11 cellular contexts compared by ENCODE assay signal in the genomic region with DNA sequence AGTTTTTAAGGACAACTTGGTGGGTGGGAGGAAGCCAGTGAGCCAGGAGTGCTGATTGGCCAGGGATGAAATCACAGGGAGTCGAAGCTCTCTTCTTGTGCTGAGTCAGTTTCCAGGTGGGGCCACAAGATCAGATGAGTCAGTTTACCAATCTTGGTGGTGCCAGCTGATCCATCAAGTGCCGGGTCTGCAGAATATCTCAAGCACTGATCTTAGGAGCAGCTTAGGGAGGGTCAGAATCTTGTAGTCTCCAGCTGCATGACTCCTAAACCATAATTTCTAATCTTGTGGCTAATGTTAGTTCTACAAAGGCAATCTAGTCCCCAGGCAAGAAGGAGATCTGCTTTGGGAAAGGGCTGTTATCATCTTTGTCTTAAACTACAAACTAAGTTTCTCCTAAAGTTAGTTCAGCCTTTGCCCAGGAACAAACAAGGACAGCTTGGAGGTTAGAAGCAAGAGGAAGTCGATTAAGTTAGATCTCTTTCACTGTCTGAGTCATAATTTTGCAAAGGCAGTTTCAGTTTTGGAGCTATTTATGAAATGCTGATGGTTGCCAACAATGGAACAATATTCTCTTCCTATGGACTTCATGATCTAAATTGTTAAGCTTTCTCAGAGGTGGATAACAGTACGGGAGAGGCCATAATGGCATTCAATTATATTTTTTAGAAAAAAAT. TPM values are rescaled to one million over a fixed set of nuclear protein-coding genes. Genes with fewer than 3 reads are reported as not detected.
DNase-seq lines count a peak whose midpoint lies in the region; ATAC-seq and TF ChIP-seq lines count a peak whose summit lies in the region.
"Not testable (repeated sequence)": the region's sequence is repeated elsewhere in the genome, so short reads cannot be mapped to it uniquely, and the experiment has no call there.
"Had no signal": no experiment of that assay in that cellular context is flagged by ENCODE, and none has a peak within 500 bp of the region (broad histone marks: within the 10 kb centered on the region; RNA-seq: fewer than 3 reads in every experiment).

No MANE protein-coding gene starts in this region.

- H3K4me3 Mint-ChIP-seq in GM23338: not testable (repeated sequence)
- H3K4me3 Mint-ChIP-seq in activated T-helper 2 cell treated with anti-CD3 and anti-CD28 coated beads, Interferon-gamma antibody, Interleukin-2, Interleukin-4, amounts not matched to agents 10 μg/mL and 5 μg/mL and 100 μg/mL, durations not matched to agents 14 hours and 24 hours and 36 hours (ENCODE audit: low read depth): peak overlapping the region; percentile 44

- not testable (repeated sequence) for H3K27ac ChIP-seq in GM23338 (ENCODE audit: low read depth)
- peak overlapping the region in 3 of 4 donors; percentile 12 to 37 (median 37) for H3K27ac ChIP-seq in tibial nerve

- H3K4me1 ChIP-seq in GM23338 (ENCODE audit: insufficient read depth): not testable (repeated sequence)
- H3K4me1 ChIP-seq in tibial nerve: peaks cover 0 to 15% (median 4%) of the 10 kb centered on the region in 4 donors

- TF ChIP-seq CTCF in GM23338 (conservative IDR thresholded peaks at IDR 0.05; ENCODE audit: low read depth in 2 of 2); fibroblast of mammary gland (conservative IDR thresholded peaks at IDR 0.05; ENCODE audit: control insufficient read depth, insufficient read depth, low read depth, low read length); tibial nerve (IDR thresholded peaks at IDR 0.05): not testable (repeated sequence)

- not testable (repeated sequence) for TF ChIP-seq POLR2A in tibial nerve (IDR thresholded peaks at IDR 0.05)

- H3K36me3 Mint-ChIP-seq in GM23338 (ENCODE audit: low read depth); activated T-helper 2 cell treated with anti-CD3 and anti-CD28 coated beads, Interferon-gamma antibody, Interleukin-2, Interleukin-4, amounts not matched to agents 10 μg/mL and 5 μg/mL and 100 μg/mL, durations not matched to agents 14 hours and 24 hours and 36 hours (ENCODE audit: low read depth): not testable (repeated sequence)

- not testable (repeated sequence) for H3K27ac Mint-ChIP-seq in GM23338
- peak overlapping the region; percentile 75 for H3K27ac Mint-ChIP-seq in activated T-helper 2 cell treated with anti-CD3 and anti-CD28 coated beads, Interferon-gamma antibody, Interleukin-2, Interleukin-4, amounts not matched to agents 10 μg/mL and 5 μg/mL and 100 μg/mL, durations not matched to agents 14 hours and 24 hours and 36 hours

- H3K9me3 ChIP-seq in tibial nerve: not testable (repeated sequence)

- DNase-seq in GM23338 (ENCODE audit: low spot score); tibial nerve (ENCODE audit: low spot score in 2 of 2): not testable (repeated sequence)
- peak; percentile 53 for DNase-seq in RPMI7951 (ENCODE audit: low read depth)
- DNase-seq in activated T-helper 2 cell treated with anti-CD3 and anti-CD28 coated beads, Interferon-gamma antibody, Interleukin-2, Interleukin-4, amounts not matched to agents 10 μg/mL and 5 μg/mL and 100 μg/mL, durations not matched to agents 14 hours and 24 hours and 36 hours (ENCODE audit: low spot score): peak; percentile 16
- DNase-seq in fibroblast of mammary gland (ENCODE audit: low read depth): peak; percentile 51
- DNase-seq in putamen (ENCODE audit: low spot score): peak; percentile 5

- not testable (repeated sequence) for H3K4me2 ChIP-seq in GM23338

- H3K27me3 Mint-ChIP-seq in GM23338 (ENCODE audit: insufficient read depth, low read depth, poor library complexity): not testable (repeated sequence)
- H3K27me3 Mint-ChIP-seq in activated T-helper 2 cell treated with anti-CD3 and anti-CD28 coated beads, Interferon-gamma antibody, Interleukin-2, Interleukin-4, amounts not matched to agents 10 μg/mL and 5 μg/mL and 100 μg/mL, durations not matched to agents 14 hours and 24 hours and 36 hours (ENCODE audit: low read depth): peaks cover 15% of the 10 kb centered on the region

- not testable (repeated sequence) for H3F3A ChIP-seq in GM23338 (replicated peaks; ENCODE audit: low read depth)

- not testable (repeated sequence) for H3K9me3 Mint-ChIP-seq in GM23338; activated T-helper 2 cell treated with anti-CD3 and anti-CD28 coated beads, Interferon-gamma antibody, Interleukin-2, Interleukin-4, amounts not matched to agents 10 μg/mL and 5 μg/mL and 100 μg/mL, durations not matched to agents 14 hours and 24 hours and 36 hours

- H3K79me2 ChIP-seq in GM23338 (replicated peaks; ENCODE audit: insufficient read depth): not testable (repeated sequence)

- 39 to 52% methylated on average over 4 of the region's 4 CpGs for WGBS in tibial nerve, 2 donors

- not testable (repeated sequence) for H4K20me1 ChIP-seq in GM23338 (replicated peaks; ENCODE audit: insufficient read depth)

- H3K27me3 ChIP-seq in GM23338 (ENCODE audit: insufficient read depth); tibial nerve: not testable (repeated sequence)

- ATAC-seq in GM18519 (IDR thresholded peaks at IDR 0.05; ENCODE audit: low FRiP score, unreplicated experiment) (peak; percentile 90), HG03457 (IDR thresholded peaks at IDR 0.05; ENCODE audit: unreplicated experiment) (peak; percentile 74)
- not testable (repeated sequence) for ATAC-seq in GM23338

- H3K4me3 ChIP-seq in GM23338; fibroblast of mammary gland (ENCODE audit: control insufficient read depth, low read depth, low read length); tibial nerve: not testable (repeated sequence)

- 0 out of 2 replicates have a peak overlapping the region, but pooled peaks have one; percentile 50 for H2AFZ ChIP-seq in GM23338

- H3K4me1 Mint-ChIP-seq in GM23338: peaks cover 11% of the 10 kb centered on the region; the same call in 2 of the 3 replicates
- H3K4me1 Mint-ChIP-seq in activated T-helper 2 cell treated with anti-CD3 and anti-CD28 coated beads, Interferon-gamma antibody, Interleukin-2, Interleukin-4, amounts not matched to agents 10 μg/mL and 5 μg/mL and 100 μg/mL, durations not matched to agents 14 hours and 24 hours and 36 hours (ENCODE audit: low read depth): peaks cover 16% of the 10 kb centered on the region

- TF ChIP-seq EP300 in tibial nerve (IDR thresholded peaks at IDR 0.05): not testable (repeated sequence)

- H3K9me2 ChIP-seq in GM23338 (ENCODE audit: insufficient read depth): not testable (repeated sequence)

- H3K36me3 ChIP-seq in GM23338 (ENCODE audit: insufficient read depth); tibial nerve: not testable (repeated sequence)

- intact Hi-C loops in activated T-helper 2 cell treated with anti-CD3 and anti-CD28 coated beads, Interferon-gamma antibody, Interleukin-2, Interleukin-4, amounts not matched to agents 10 μg/mL and 5 μg/mL and 100 μg/mL, durations not matched to agents 14 hours and 24 hours and 36 hours (cut with micrococcal nuclease): loop anchor here (1.0 to 10.0 kb wide), 3 partner anchors 20 to 134 kb away; partner anchors contain the start of gene CUL1

RNA-seq across cellular contexts. Expression of gene C7orf33, which starts 26.2 kb away (rescaled TPM):
- total RNA-seq in GM23338 (2014; rRNA removed; shearing (Covaris generic)): not detected in 2 replicates
- polyA plus RNA-seq in GM23338 (2016; fragmentation: Nextera tagmentation; extraction: Ambion mirVana): not detected in 2 replicates
- not detected in 2 replicates for total RNA-seq in RPMI7951 (2014; rRNA removed; shearing (Covaris generic))
- not detected in 2 replicates for total RNA-seq in activated T-helper 2 cell treated with anti-CD3 and anti-CD28 coated beads, Interferon-gamma antibody, Interleukin-2, Interleukin-4, amounts not matched to agents 10 μg/mL and 5 μg/mL and 100 μg/mL, durations not matched to agents 14 hours and 24 hours and 36 hours
- total RNA-seq in tibial nerve: not detected
- total RNA-seq: aorta; T-helper 2 cell treated with Interferon-gamma antibody and Interleukin-4, amounts not matched to agents 100 ng/mL and 5 ng/mL, for 36 hours; temporal lobe had no signal
- polyA plus RNA-seq: aorta had no signal
